8 cellular contexts compared by ENCODE assay signal in genomic region chr19:51259348-51260245, GRCh38. TPM values are rescaled to one million over a fixed set of nuclear protein-coding genes. Genes with fewer than 3 reads are reported as not detected.
DNase-seq lines count a peak whose midpoint lies in the region; ATAC-seq, FAIRE-seq and TF ChIP-seq lines count a peak whose summit lies in the region.

No MANE protein-coding gene starts in this region.

- no peak for ATAC-seq in GM21723 (IDR thresholded peaks at IDR 0.05; ENCODE audit: unreplicated experiment)

- peaks cover 1% of the 10 kb centered on the region for H3K9me3 Mint-ChIP-seq in glutamatergic neuron (ENCODE audit: unreplicated experiment)

- DNase-seq in NCI-H446 treated with DMSO at 0.1 percent for 48 hours (lab: John Stamatoyannopoulos, UW): peak; percentile 6
- DNase-seq in activated T-cell treated with anti-CD3 and anti-CD28 coated beads for 24 hours (ENCODE audit: low read depth): peak; percentile 39
- peak; percentile 69 for DNase-seq in glutamatergic neuron
- peak; percentile 42 for DNase-seq in stimulated activated CD4-positive, alpha-beta T cell treated with anti-CD3 and anti-CD28 coated beads, Interleukin-1b, Interleukin-23, amount 100 ng/mL, for 48 hours
- DNase-seq in mesenteric fat pad (ENCODE audit: low spot score): no peak

- peak; percentile 72 for TF ChIP-seq CTCF in glutamatergic neuron (IDR thresholded peaks at IDR 0.05; ENCODE audit: partially characterized antibody, unreplicated experiment)

- no peaks in the 10 kb centered on the region for H3K36me3 Mint-ChIP-seq in glutamatergic neuron (ENCODE audit: unreplicated experiment)

- FAIRE-seq in A204.1 (lab: Jason Lieb, UNC) (peak; percentile 76), G401.6 (lab: Jason Lieb, UNC) (peak; percentile 71)

- no peaks in the 10 kb centered on the region for H3K27me3 Mint-ChIP-seq in glutamatergic neuron (ENCODE audit: unreplicated experiment)

- no peak overlapping the region for H3K27ac Mint-ChIP-seq in glutamatergic neuron (ENCODE audit: unreplicated experiment)

- H3K4me1 Mint-ChIP-seq in glutamatergic neuron (ENCODE audit: low read depth, unreplicated experiment): peaks cover 14% of the 10 kb centered on the region

- no peak overlapping the region for H3K4me3 Mint-ChIP-seq in glutamatergic neuron (ENCODE audit: unreplicated experiment)

RNA-seq across cellular contexts. Expression of gene SIGLECL1, which starts 8.7 kb away (rescaled TPM):
- total RNA-seq in glutamatergic neuron (ENCODE audit: unreplicated experiment) (not detected), mesenteric fat pad (not detected)

RNA-seq across cellular contexts. Expression of gene CD33, which starts 34.7 kb away (rescaled TPM):
- total RNA-seq in glutamatergic neuron (ENCODE audit: unreplicated experiment): not detected
- total RNA-seq in mesenteric fat pad: 18.6 TPM

RNA-seq across cellular contexts. Expression of gene IGLON5, which starts 51.8 kb away (rescaled TPM):
- total RNA-seq in glutamatergic neuron (ENCODE audit: unreplicated experiment): 59.9 TPM
- 3.7 TPM for total RNA-seq in mesenteric fat pad

Comparison
In these comparisons a context has a peak if more than half of its experiments do, and no peak if none do; other contexts are left out.
1. RNA of gene CD33, which starts 34.7 kb away (total RNA-seq): 18.6 TPM in mesenteric fat pad (single experiment); not detected in glutamatergic neuron (single experiment); every median in the first group is over 10 times any median in the second.
2. RNA of gene IGLON5, which starts 51.8 kb away (total RNA-seq): 59.9 TPM in glutamatergic neuron (single experiment); 3.7 TPM in mesenteric fat pad (single experiment); every median in the first group is over 10 times any median in the second.